ENCODE assay signal across 1 cellular context in the genomic region with DNA sequence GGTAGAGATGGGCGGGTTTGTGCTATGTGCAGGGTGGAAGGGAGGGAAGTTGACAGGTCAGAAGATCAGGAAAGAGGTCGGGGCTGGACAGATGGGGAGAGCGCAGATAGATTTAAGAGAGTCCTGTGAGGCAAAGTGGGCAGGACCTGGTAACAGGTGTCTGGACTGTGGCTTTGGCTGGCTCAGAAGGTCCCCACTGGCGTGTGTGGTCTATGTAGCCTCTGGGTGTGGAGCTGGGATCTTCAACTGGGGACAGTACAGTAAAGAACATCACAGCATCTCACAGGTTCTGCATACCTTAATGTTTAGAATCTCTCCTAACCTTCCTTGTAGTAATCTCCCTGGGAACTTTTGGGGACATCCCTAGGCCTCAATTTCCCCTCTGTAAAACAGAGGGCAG.
TF ChIP-seq lines count a peak whose summit lies in the region.

No MANE protein-coding gene starts in this region.

TF ChIP-seq in HepG2, 621 proteins besides CTCF, POLR2A, EP300 and RAD21:
- no peak for TF ChIP-seq ZFP36L1 (CRISPR knock-in tag; IDR thresholded peaks at IDR 0.05)
- TF ChIP-seq CC2D1A (CRISPR knock-in tag; IDR thresholded peaks at IDR 0.05): no peak
- no peak for TF ChIP-seq ZNF75D (CRISPR knock-in tag; IDR thresholded peaks at IDR 0.05; ENCODE audit: borderline replicate concordance)
- TF ChIP-seq ATRX (CRISPR knock-in tag; IDR thresholded peaks at IDR 0.05; ENCODE audit: borderline replicate concordance): no peak
- TF ChIP-seq SRSF1 (optimal IDR thresholded peaks at IDR 0.05; ENCODE audit: low read depth, low read length): no peak
- TF ChIP-seq RFXANK (CRISPR knock-in tag; IDR thresholded peaks at IDR 0.05): no peak
- TF ChIP-seq ZSCAN12 (CRISPR knock-in tag; IDR thresholded peaks at IDR 0.05): no peak
- TF ChIP-seq ZFP37 (CRISPR knock-in tag; IDR thresholded peaks at IDR 0.05; ENCODE audit: borderline replicate concordance): no peak
- no peak for TF ChIP-seq PAF1 (CRISPR knock-in tag; IDR thresholded peaks at IDR 0.05)
- 0 out of 2 replicates have a peak, but pooled peaks have one; percentile 29 for TF ChIP-seq NFKB2 (CRISPR knock-in tag; IDR thresholded peaks at IDR 0.05; ENCODE audit: borderline replicate concordance)
- TF ChIP-seq POLR2G (IDR thresholded peaks at IDR 0.05; ENCODE audit: low read depth, low read length): 0 out of 2 replicates have a peak, but pooled peaks have one; percentile 35
- TF ChIP-seq ZNF12 (CRISPR knock-in tag; IDR thresholded peaks at IDR 0.05): no peak
- 0 out of 2 replicates have a peak, but pooled peaks have one; percentile 30 for TF ChIP-seq ZSCAN25 (CRISPR knock-in tag; IDR thresholded peaks at IDR 0.05)
- TF ChIP-seq, protein P1, sequence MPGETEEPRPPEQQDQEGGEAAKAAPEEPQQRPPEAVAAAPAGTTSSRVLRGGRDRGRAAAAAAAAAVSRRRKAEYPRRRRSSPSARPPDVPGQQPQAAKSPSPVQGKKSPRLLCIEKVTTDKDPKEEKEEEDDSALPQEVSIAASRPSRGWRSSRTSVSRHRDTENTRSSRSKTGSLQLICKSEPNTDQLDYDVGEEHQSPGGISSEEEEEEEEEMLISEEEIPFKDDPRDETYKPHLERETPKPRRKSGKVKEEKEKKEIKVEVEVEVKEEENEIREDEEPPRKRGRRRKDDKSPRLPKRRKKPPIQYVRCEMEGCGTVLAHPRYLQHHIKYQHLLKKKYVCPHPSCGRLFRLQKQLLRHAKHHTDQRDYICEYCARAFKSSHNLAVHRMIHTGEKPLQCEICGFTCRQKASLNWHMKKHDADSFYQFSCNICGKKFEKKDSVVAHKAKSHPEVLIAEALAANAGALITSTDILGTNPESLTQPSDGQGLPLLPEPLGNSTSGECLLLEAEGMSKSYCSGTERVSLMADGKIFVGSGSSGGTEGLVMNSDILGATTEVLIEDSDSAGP (CRISPR knock-in tag; IDR thresholded peaks at IDR 0.05; ENCODE audit: borderline replicate concordance): 0 out of 2 replicates have a peak, but pooled peaks have one; percentile 10
- TF ChIP-seq, protein P2, sequence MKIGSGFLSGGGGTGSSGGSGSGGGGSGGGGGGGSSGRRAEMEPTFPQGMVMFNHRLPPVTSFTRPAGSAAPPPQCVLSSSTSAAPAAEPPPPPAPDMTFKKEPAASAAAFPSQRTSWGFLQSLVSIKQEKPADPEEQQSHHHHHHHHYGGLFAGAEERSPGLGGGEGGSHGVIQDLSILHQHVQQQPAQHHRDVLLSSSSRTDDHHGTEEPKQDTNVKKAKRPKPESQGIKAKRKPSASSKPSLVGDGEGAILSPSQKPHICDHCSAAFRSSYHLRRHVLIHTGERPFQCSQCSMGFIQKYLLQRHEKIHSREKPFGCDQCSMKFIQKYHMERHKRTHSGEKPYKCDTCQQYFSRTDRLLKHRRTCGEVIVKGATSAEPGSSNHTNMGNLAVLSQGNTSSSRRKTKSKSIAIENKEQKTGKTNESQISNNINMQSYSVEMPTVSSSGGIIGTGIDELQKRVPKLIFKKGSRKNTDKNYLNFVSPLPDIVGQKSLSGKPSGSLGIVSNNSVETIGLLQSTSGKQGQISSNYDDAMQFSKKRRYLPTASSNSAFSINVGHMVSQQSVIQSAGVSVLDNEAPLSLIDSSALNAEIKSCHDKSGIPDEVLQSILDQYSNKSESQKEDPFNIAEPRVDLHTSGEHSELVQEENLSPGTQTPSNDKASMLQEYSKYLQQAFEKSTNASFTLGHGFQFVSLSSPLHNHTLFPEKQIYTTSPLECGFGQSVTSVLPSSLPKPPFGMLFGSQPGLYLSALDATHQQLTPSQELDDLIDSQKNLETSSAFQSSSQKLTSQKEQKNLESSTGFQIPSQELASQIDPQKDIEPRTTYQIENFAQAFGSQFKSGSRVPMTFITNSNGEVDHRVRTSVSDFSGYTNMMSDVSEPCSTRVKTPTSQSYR (CRISPR knock-in tag; IDR thresholded peaks at IDR 0.05; ENCODE audit: borderline replicate concordance): no peak
